15 cellular contexts compared by ENCODE assay signal in the genomic region with DNA sequence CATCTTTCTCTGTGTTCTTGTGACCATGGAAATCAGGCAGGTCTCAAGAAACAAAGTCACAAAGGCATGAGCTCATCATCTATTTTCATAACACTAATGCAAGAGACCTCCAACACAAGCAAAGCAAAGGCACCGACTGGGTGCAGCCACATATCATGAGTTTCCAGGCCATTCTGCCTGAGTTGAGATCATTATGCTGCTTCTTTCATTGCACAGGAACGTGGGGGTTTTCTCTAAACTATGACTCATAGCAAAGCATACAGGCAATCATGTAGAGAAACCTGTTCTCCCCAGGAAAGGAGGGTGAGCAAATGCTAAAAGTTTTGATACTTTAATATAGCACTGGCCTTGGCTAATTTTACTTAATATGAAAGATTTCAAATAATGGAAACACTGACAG.
A peak's percentile ranks its signal among the peaks of the same experiment; 100 is the strongest.
DNase-seq lines count a peak whose midpoint lies in the region; ATAC-seq, FAIRE-seq and TF ChIP-seq lines count a peak whose summit lies in the region.
"Had no signal": no experiment of that assay in that cellular context is flagged by ENCODE, and none has a peak within 500 bp of the region (broad histone marks: within the 10 kb centered on the region; RNA-seq: fewer than 3 reads in every experiment).

No MANE protein-coding gene starts in this region.

- H3K4me3 ChIP-seq in breast epithelium, result no peak overlapping the region
- no peak overlapping the region for H3K4me3 ChIP-seq in GM12878
- no peak overlapping the region for H3K4me3 ChIP-seq in keratinocyte (ENCODE audit: control insufficient read depth in 2 of 3, extremely low read depth in 1 of 3, insufficient read depth in 2 of 3, low read depth in 1 of 3, low read length in 3 of 3)
- H3K4me3 ChIP-seq: coronary artery had no signal

- H3K4me1 ChIP-seq in breast epithelium (no peaks in the 10 kb centered on the region), GM12878 (ENCODE audit: control insufficient read depth, insufficient read depth, low read length) (no peaks in the 10 kb centered on the region), keratinocyte (ENCODE audit: control insufficient read depth, extremely low read depth, insufficient read depth, low read length) (peaks cover 14% of the 10 kb centered on the region)

- no peaks in the 10 kb centered on the region for H3K36me3 Mint-ChIP-seq in MCF 10A (ENCODE audit: insufficient read depth, unreplicated experiment)
- no peaks in the 10 kb centered on the region for H3K36me3 Mint-ChIP-seq in activated CD4-positive, alpha-beta memory T cell treated with anti-CD3 and anti-CD28 coated beads, Interleukin-2, amount 10 ng/mL, durations not matched to agents 7 days and 5 days (ENCODE audit: low read depth)
- H3K36me3 Mint-ChIP-seq: activated naive CD4-positive, alpha-beta T cell treated with anti-CD3 and anti-CD28 coated beads, Interleukin-2, amount 50 U/mL, for 24 hours; natural killer cell treated with Interleukin-12 subunit alpha and Interleukin-12 subunit beta and Interleukin-15 and Interleukin-18, amount 100 ng/mL, for 72 hours had no signal

- H3K27me3 ChIP-seq in breast epithelium, result no peaks in the 10 kb centered on the region
- no peaks in the 10 kb centered on the region for H3K27me3 ChIP-seq in GM12878 (replicated peaks in 1 of 2; ENCODE audit: control insufficient read depth in 2 of 2, insufficient read depth in 2 of 2, low read length in 1 of 2)
- no peaks in the 10 kb centered on the region for H3K27me3 ChIP-seq in keratinocyte (ENCODE audit: control insufficient read depth, extremely low read depth, insufficient read depth, low read length)

- dilution Hi-C loops in keratinocyte (cut with MboI; ENCODE audit: extremely low pct_ligation_motif_present, low sequenced_read_pairs), result no loop called here

- no peaks in the 10 kb centered on the region for H3K4me1 Mint-ChIP-seq in MCF 10A (ENCODE audit: insufficient read depth, unreplicated experiment)
- H3K4me1 Mint-ChIP-seq in activated CD4-positive, alpha-beta memory T cell treated with anti-CD3 and anti-CD28 coated beads, Interleukin-2, amount 10 ng/mL, durations not matched to agents 7 days and 5 days, result no peaks in the 10 kb centered on the region
- H3K4me1 Mint-ChIP-seq: activated naive CD4-positive, alpha-beta T cell treated with anti-CD3 and anti-CD28 coated beads, Interleukin-2, amount 50 U/mL, for 24 hours had no signal

- TF ChIP-seq POLR2A in breast epithelium (IDR thresholded peaks at IDR 0.05) (no peak), GM12878 (IDR thresholded peaks at IDR 0.05; ENCODE audit: low read depth, low read length) (no peak)

- H3K4me2 ChIP-seq in GM12878 (ENCODE audit: control insufficient read depth, insufficient read depth) (no peak overlapping the region), keratinocyte (ENCODE audit: control insufficient read depth, extremely low read depth, insufficient read depth, low read depth, low read length) (peak overlapping the region; percentile 55)

- H3K27ac Mint-ChIP-seq in MCF 10A (ENCODE audit: low read depth, unreplicated experiment), result no peak overlapping the region
- no peak overlapping the region for H3K27ac Mint-ChIP-seq in activated CD4-positive, alpha-beta memory T cell treated with anti-CD3 and anti-CD28 coated beads, Interleukin-2, amount 10 ng/mL, durations not matched to agents 7 days and 5 days
- H3K27ac Mint-ChIP-seq: activated naive CD4-positive, alpha-beta T cell treated with anti-CD3 and anti-CD28 coated beads, Interleukin-2, amount 50 U/mL, for 24 hours; natural killer cell treated with Interleukin-12 subunit alpha and Interleukin-12 subunit beta and Interleukin-15 and Interleukin-18, amount 100 ng/mL, for 72 hours had no signal

- TF ChIP-seq RAD21 in GM12878 (IDR thresholded peaks at IDR 0.05; ENCODE audit: insufficient read depth, low read depth, low read length), result no peak

- DNase-seq in MCF 10A (ENCODE audit: unreplicated experiment), result peak; percentile 44
- no peak for DNase-seq in breast epithelium (ENCODE audit: low spot score in 2 of 2)
- DNase-seq in GM12878 (ENCODE audit: low read depth, low spot score), result no peak
- DNase-seq in keratinocyte (ENCODE audit: low read depth, low spot score), result peak; percentile 26
- DNase-seq in activated CD4-positive, alpha-beta memory T cell treated with anti-CD3 and anti-CD28 coated beads, Interleukin-2, amount 10 ng/mL, durations not matched to agents 7 days and 5 days, result no peak
- no peak for DNase-seq in SIG-M5 (lab: John Stamatoyannopoulos, UW)
- DNase-seq: GOT3, NCI-H2227 treated with DMSO at 0.1 percent for 48 hours had no signal

- ATAC-seq in GM12878 (peak; percentile 84), GM21786 (IDR thresholded peaks at IDR 0.05; ENCODE audit: unreplicated experiment) (no peak), GM21390 (IDR thresholded peaks at IDR 0.05; ENCODE audit: unreplicated experiment) (no peak)
- ATAC-seq: natural killer cell treated with Interleukin-12 subunit alpha and Interleukin-12 subunit beta and Interleukin-15 and Interleukin-18, amount 100 ng/mL, for 72 hours had no signal

- no TSS peak for BruUV-seq in MCF 10A (replicated peaks; lab: Mats Ljungman, UMichigan)
- BruUV-seq in GM12878 (replicated peaks; lab: Mats Ljungman, UMichigan), result no TSS peak

- RAD21 ChIA-PET in GM12878 (lab: Charles Lee; ENCODE audit: unreplicated experiment), result interaction anchor here (1.2 kb wide), 1 partner anchor 32 kb away, joined by 3 read pairs; no protein-coding TSS in a partner anchor

- H2AFZ ChIP-seq in GM12878 (ENCODE audit: control insufficient read depth, low read depth, low read length) (no peak overlapping the region), keratinocyte (ENCODE audit: control insufficient read depth, low read length) (no peak overlapping the region)

- no peak overlapping the region for H3K4me3 Mint-ChIP-seq in MCF 10A (ENCODE audit: unreplicated experiment)
- no peak overlapping the region for H3K4me3 Mint-ChIP-seq in activated CD4-positive, alpha-beta memory T cell treated with anti-CD3 and anti-CD28 coated beads, Interleukin-2, amount 10 ng/mL, durations not matched to agents 7 days and 5 days
- H3K4me3 Mint-ChIP-seq: activated naive CD4-positive, alpha-beta T cell treated with anti-CD3 and anti-CD28 coated beads, Interleukin-2, amount 50 U/mL, for 24 hours; natural killer cell treated with Interleukin-12 subunit alpha and Interleukin-12 subunit beta and Interleukin-15 and Interleukin-18, amount 100 ng/mL, for 72 hours had no signal

- intact Hi-C loops in MCF 10A (cut with micrococcal nuclease), result no loop called here
- intact Hi-C loops in breast epithelium (cut with DNase I; ENCODE audit: low total_unique reads), result no loop called here
- intact Hi-C loops in GM12878 (cut with micrococcal nuclease; ENCODE audit: unreplicated experiment), result loop anchor here (5.0 kb wide), 1 partner anchor 79 kb away; no protein-coding TSS in a partner anchor

- H3K9me3 Mint-ChIP-seq in MCF 10A (ENCODE audit: unreplicated experiment), result peaks cover 46% of the 10 kb centered on the region
- H3K9me3 Mint-ChIP-seq in activated CD4-positive, alpha-beta memory T cell treated with anti-CD3 and anti-CD28 coated beads, Interleukin-2, amount 10 ng/mL, durations not matched to agents 7 days and 5 days, result no peaks in the 10 kb centered on the region

- no peaks in the 10 kb centered on the region for H4K20me1 ChIP-seq in GM12878 (ENCODE audit: control insufficient read depth, insufficient read depth)
- no peaks in the 10 kb centered on the region for H4K20me1 ChIP-seq in keratinocyte (ENCODE audit: control insufficient read depth, extremely low read depth, insufficient read depth, low read length)

- H3K27ac ChIP-seq in breast epithelium (no peak overlapping the region), GM12878 (ENCODE audit: control insufficient read depth, insufficient read depth) (no peak overlapping the region), keratinocyte (ENCODE audit: control insufficient read depth, insufficient read depth, low read length) (no peak overlapping the region)
- H3K27ac ChIP-seq: 22Rv1, coronary artery had no signal

- POLR2A ChIA-PET in MCF 10A (lab: Yijun Ruan, JAX) (no interaction called here), GM12878 (lab: Charles Lee) (interaction anchor here (1.2 kb wide), 1 partner anchor 8 kb away, joined by 3 read pairs; no protein-coding TSS in a partner anchor)
- POLR2A ChIA-PET in activated CD4-positive, alpha-beta memory T cell treated with anti-CD3 and anti-CD28 coated beads, Interleukin-2, amount 10 ng/mL, durations not matched to agents 7 days and 5 days (lab: Charles Lee), result no interaction called here

- no peak for FAIRE-seq in GM12878 (lab: Jason Lieb, UNC)
- FAIRE-seq in keratinocyte (lab: Jason Lieb, UNC), result no peak
- FAIRE-seq: GM12892 had no signal

- H3K9me3 ChIP-seq in breast epithelium, result no peaks in the 10 kb centered on the region
- H3K9me3 ChIP-seq in GM12878 (replicated peaks; ENCODE audit: control insufficient read depth, insufficient read depth, low read length), result no peaks in the 10 kb centered on the region
- no peaks in the 10 kb centered on the region for H3K9me3 ChIP-seq in keratinocyte (ENCODE audit: control insufficient read depth, low read depth, low read length)

- no peak overlapping the region for H3K9ac ChIP-seq in GM12878 (ENCODE audit: control insufficient read depth, insufficient read depth, low read length)
- H3K9ac ChIP-seq in keratinocyte (ENCODE audit: control insufficient read depth, extremely low read depth, insufficient read depth, low read length), result no peak overlapping the region

- no peak for TF ChIP-seq EP300 in GM12878 (IDR thresholded peaks at IDR 0.05; ENCODE audit: borderline replicate concordance in 1 of 2, control insufficient read depth in 1 of 2, low read depth in 2 of 2, low read length in 2 of 2)

- WGBS in GM12878 (ENCODE audit: insufficient coverage, insufficient replicate concordance, low lambda C conversion rate, missing lambda C conversion rate), result 0% methylated on average over 2 of the region's 2 CpGs

- no peaks in the 10 kb centered on the region for H3K36me3 ChIP-seq in breast epithelium
- H3K36me3 ChIP-seq in GM12878 (ENCODE audit: control insufficient read depth in 2 of 2, insufficient read depth in 2 of 2, low read length in 1 of 2), result no peaks in the 10 kb centered on the region; a peak in 1 of 4 replicates
- H3K36me3 ChIP-seq in keratinocyte (ENCODE audit: control insufficient read depth in 2 of 2, extremely low read depth in 1 of 2, insufficient read depth in 2 of 2, low read length in 2 of 2), result no peaks in the 10 kb centered on the region

- TF ChIP-seq CTCF in MCF 10A (IDR thresholded peaks at IDR 0.05; ENCODE audit: unreplicated experiment) (no peak), breast epithelium (IDR thresholded peaks at IDR 0.05) (no peak), GM12878 (IDR thresholded peaks at IDR 0.05 in 2 of 3, conservative IDR thresholded peaks at IDR 0.05 in 1 of 3; ENCODE audit: control insufficient read depth in 2 of 3, extremely low read depth in 1 of 3, insufficient read depth in 1 of 3, low read depth in 3 of 3, low read length in 3 of 3) (no peak), keratinocyte (optimal IDR thresholded peaks at IDR 0.05 in 1 of 3, IDR thresholded peaks at IDR 0.05 in 1 of 3, conservative IDR thresholded peaks at IDR 0.05 in 1 of 3; ENCODE audit: extremely low read depth in 1 of 3, insufficient read depth in 2 of 3, low read length in 3 of 3) (no peak)

- no peaks in the 10 kb centered on the region for H3K79me2 ChIP-seq in GM12878 (ENCODE audit: control insufficient read depth, insufficient read depth, low read length)
- H3K79me2 ChIP-seq in keratinocyte (ENCODE audit: control insufficient read depth, insufficient read depth, low read length), result no peaks in the 10 kb centered on the region

- SMC1A ChIA-PET in GM12878 (lab: Charles Lee; ENCODE audit: uncharacterized antibody, unreplicated experiment), result interaction anchor here (0.6 to 2.3 kb wide), 4 partner anchors 26 to 284 kb away, joined by 3 to 11 read pairs (median 4); no protein-coding TSS in a partner anchor

- in situ Hi-C loops in GM12878 (cut with MboI), result no loop called here

- CTCF ChIA-PET in MCF 10A (lab: Yijun Ruan, JAX) (interaction anchor here (0.6 kb wide), 1 partner anchor 286 kb away, joined by 3 read pairs; no protein-coding TSS in a partner anchor), GM12878 (lab: Yijun Ruan, JAX) (interaction anchor here (0.5 to 3.0 kb wide), 4 partner anchors 8 to 474 kb away, joined by 3 to 10 read pairs (median 6); no protein-coding TSS in a partner anchor)
- CTCF ChIA-PET in activated CD4-positive, alpha-beta memory T cell treated with anti-CD3 and anti-CD28 coated beads, Interleukin-2, amount 10 ng/mL, durations not matched to agents 7 days and 5 days (lab: Charles Lee), result no interaction called here

- no peaks in the 10 kb centered on the region for H3K9me1 ChIP-seq in keratinocyte (ENCODE audit: control insufficient read depth, extremely low read depth, insufficient read depth, low read length)

- H3K27me3 Mint-ChIP-seq in MCF 10A (ENCODE audit: insufficient read depth, unreplicated experiment), result no peaks in the 10 kb centered on the region
- H3K27me3 Mint-ChIP-seq in activated CD4-positive, alpha-beta memory T cell treated with anti-CD3 and anti-CD28 coated beads, Interleukin-2, amount 10 ng/mL, durations not matched to agents 7 days and 5 days, result no peaks in the 10 kb centered on the region

Comparison
In these comparisons a context has a peak if more than half of its experiments do, and no peak if none do; other contexts are left out.
1. DNase-seq: peak in MCF 10A (single experiment) and keratinocyte (single experiment); none in breast epithelium (0 of 2), GM12878 (single experiment), activated CD4-positive, alpha-beta memory T cell treated with anti-CD3 and anti-CD28 coated beads, Interleukin-2, amount 10 ng/mL, durations not matched to agents 7 days and 5 days (single experiment) and SIG-M5 (single experiment).